ENCODE assay signal across 16 cellular contexts in the genomic region with DNA sequence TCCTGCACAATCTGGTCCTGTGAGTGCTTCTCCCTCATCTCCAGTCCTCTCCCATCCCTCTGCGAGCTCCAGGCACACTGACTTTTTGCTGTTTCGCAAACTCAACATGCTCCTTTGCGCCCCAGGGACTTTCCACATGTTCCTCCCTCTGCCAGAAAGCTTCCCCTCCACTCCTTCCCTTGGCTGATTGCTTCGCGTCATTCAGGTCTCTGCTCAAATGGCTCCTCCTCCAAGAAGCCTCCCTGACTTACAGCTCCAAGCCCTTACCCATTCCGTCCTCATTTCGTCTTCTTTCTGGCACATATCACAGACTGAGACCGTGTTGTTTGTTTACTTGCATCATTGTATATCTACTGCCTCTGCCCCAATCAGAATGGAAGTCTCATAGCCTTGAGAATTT.
A peak's percentile ranks its signal among the peaks of the same experiment; 100 is the strongest.
DNase-seq lines count a peak whose midpoint lies in the region; ATAC-seq and TF ChIP-seq lines count a peak whose summit lies in the region.
"Had no signal": no experiment of that assay in that cellular context is flagged by ENCODE, and none has a peak within 500 bp of the region (broad histone marks: within the 10 kb centered on the region; RNA-seq: fewer than 3 reads in every experiment).

No MANE protein-coding gene starts in this region.

- no peak overlapping the region for H2BK120ac ChIP-seq in H9 (ENCODE audit: low read depth, low read length, poor library complexity, severe bottlenecking)

- peak; percentile 77 for DNase-seq in BE2C
- DNase-seq in GM23338 (ENCODE audit: low spot score): no peak
- peak; percentile 2 to 17 for DNase-seq in aorta
- DNase-seq in activated naive CD4-positive, alpha-beta T cell (lab: John Stamatoyannopoulos, UW): no peak
- DNase-seq in H9: no peak
- DNase-seq: 8988T; ACHN; CD8-positive, alpha-beta memory T cell; DND-41; GDM1; H7 had no signal

- H3K9me2 ChIP-seq in GM23338 (ENCODE audit: insufficient read depth): 0 out of 2 replicates have a peak, but pooled peaks cover 10% of the 10 kb centered on the region

- no peak overlapping the region for H2BK12ac ChIP-seq in H9 (ENCODE audit: insufficient read length, low read depth, low read length)

- H3K27ac ChIP-seq in GM23338 (ENCODE audit: low read depth): no peak overlapping the region
- H3K27ac ChIP-seq in aorta (ENCODE audit: low read depth in 1 of 2, low read length in 2 of 2): no peak overlapping the region
- H3K27ac ChIP-seq in H9 (ENCODE audit: insufficient read length, low read depth, low read length): no peak overlapping the region
- H3K27ac ChIP-seq: KMS-11 had no signal

- H3T11ph ChIP-seq in H9 (ENCODE audit: low read length): no peak overlapping the region

- no peak overlapping the region for H2BK15ac ChIP-seq in H9 (ENCODE audit: low read depth, low read length)

- H3K36me3 Mint-ChIP-seq in GM23338 (ENCODE audit: low read depth) (no peaks in the 10 kb centered on the region), nephron (ENCODE audit: low read depth) (no peaks in the 10 kb centered on the region), H9 (ENCODE audit: insufficient read depth in 1 of 3, low read depth in 3 of 3) (no peaks in the 10 kb centered on the region)
- H3K36me3 Mint-ChIP-seq: CD8-positive, alpha-beta memory T cell; IgD-negative memory B cell had no signal

- H3K23ac ChIP-seq in H9 (ENCODE audit: insufficient read length, low read depth, low read length): no peak overlapping the region

- H3K27me3 Mint-ChIP-seq in GM23338 (ENCODE audit: insufficient read depth, low read depth, poor library complexity): peaks cover 6% of the 10 kb centered on the region
- H3K27me3 Mint-ChIP-seq in nephron (ENCODE audit: low read depth): no peaks in the 10 kb centered on the region
- peaks cover 4% of the 10 kb centered on the region; the same call in 1 of the 2 replicates for H3K27me3 Mint-ChIP-seq in H9 (ENCODE audit: low read depth)

- TF ChIP-seq CTCF in BE2C (IDR thresholded peaks at IDR 0.05; ENCODE audit: low read depth, low read length) (no peak), GM23338 (conservative IDR thresholded peaks at IDR 0.05; ENCODE audit: low read depth in 2 of 2) (no peak), nephron (IDR thresholded peaks at IDR 0.05; ENCODE audit: unreplicated experiment in 3 of 3) (no peak), H9 (conservative IDR thresholded peaks at IDR 0.05) (no peak)

- H3K14ac ChIP-seq in H9 (ENCODE audit: insufficient read depth, low read length): no peak overlapping the region

- no peaks in the 10 kb centered on the region for H3K9me3 Mint-ChIP-seq in GM23338
- H3K9me3 Mint-ChIP-seq in nephron: no peaks in the 10 kb centered on the region
- no peaks in the 10 kb centered on the region for H3K9me3 Mint-ChIP-seq in H9

- H3K4me2 ChIP-seq in GM23338 (no peak overlapping the region), H9 (ENCODE audit: insufficient read depth, insufficient read length, low read length) (no peak overlapping the region)
- H3K4me2 ChIP-seq: KMS-11 had no signal

- no peak overlapping the region for H4K8ac ChIP-seq in H9 (replicated peaks; ENCODE audit: insufficient read length, low read depth, low read length)

- peaks cover 3% of the 10 kb centered on the region; the same call in 2 of the 3 replicates for H3K4me1 Mint-ChIP-seq in GM23338
- peaks cover 25% of the 10 kb centered on the region for H3K4me1 Mint-ChIP-seq in nephron
- H3K4me1 Mint-ChIP-seq in H9: peaks cover 9% of the 10 kb centered on the region in 2 experiments
- H3K4me1 Mint-ChIP-seq: CD8-positive, alpha-beta memory T cell; IgD-negative memory B cell had no signal

- H3K36me3 ChIP-seq in BE2C (no peaks in the 10 kb centered on the region), GM23338 (ENCODE audit: insufficient read depth) (no peaks in the 10 kb centered on the region), aorta (ENCODE audit: control insufficient read depth in 1 of 2, insufficient read depth in 2 of 2, low read length in 1 of 2) (no peaks in the 10 kb centered on the region)

- H3K4me3 ChIP-seq in BE2C (ENCODE audit: low read depth, low read length) (peak overlapping the region; percentile 44), GM23338 (no peak overlapping the region), aorta (ENCODE audit: low read length in 2 of 2) (no peak overlapping the region)

- H3K4me1 ChIP-seq in BE2C: peaks cover 27% of the 10 kb centered on the region
- no peaks in the 10 kb centered on the region for H3K4me1 ChIP-seq in GM23338 (ENCODE audit: insufficient read depth)
- no peaks in the 10 kb centered on the region for H3K4me1 ChIP-seq in aorta (ENCODE audit: control insufficient read depth in 1 of 2, insufficient read depth in 2 of 2, low read length in 2 of 2)
- no peaks in the 10 kb centered on the region for H3K4me1 ChIP-seq in H9 (ENCODE audit: insufficient read depth, low read length)
- H3K4me1 ChIP-seq: Caco-2 had no signal

- H3K4me3 Mint-ChIP-seq in GM23338 (no peak overlapping the region), nephron (no peak overlapping the region), H9 (no peak overlapping the region)
- H3K4me3 Mint-ChIP-seq: CD8-positive, alpha-beta memory T cell; IgD-negative memory B cell had no signal

- intact Hi-C loops in aorta (cut with DNase I): no loop called here

- no peak overlapping the region for H3K9ac ChIP-seq in H9 (ENCODE audit: extremely low read depth, insufficient read length, low read length)
- H3K9ac ChIP-seq: KMS-11 had no signal

- H3F3A ChIP-seq in GM23338 (replicated peaks; ENCODE audit: low read depth): no peaks in the 10 kb centered on the region

- no peak overlapping the region for H4K5ac ChIP-seq in H9 (ENCODE audit: insufficient read length, low read depth, low read length)

- no peak overlapping the region for H2AK5ac ChIP-seq in H9 (ENCODE audit: insufficient read length, low read length)

- H3K27me3 ChIP-seq in BE2C: no peaks in the 10 kb centered on the region
- H3K27me3 ChIP-seq in GM23338 (ENCODE audit: insufficient read depth): no peaks in the 10 kb centered on the region
- no peaks in the 10 kb centered on the region for H3K27me3 ChIP-seq in aorta (ENCODE audit: control insufficient read depth in 1 of 2, insufficient read depth in 2 of 2, low read length in 1 of 2)
- no peaks in the 10 kb centered on the region for H3K27me3 ChIP-seq in H9 (ENCODE audit: insufficient read depth, low read length)

- H3K9me3 ChIP-seq in BE2C (no peaks in the 10 kb centered on the region), aorta (ENCODE audit: control insufficient read depth, low read length) (no peaks in the 10 kb centered on the region), H9 (ENCODE audit: control insufficient read depth, low read depth, low read length) (no peaks in the 10 kb centered on the region)
- H3K9me3 ChIP-seq: Caco-2 had no signal

- H4K20me1 ChIP-seq in GM23338 (replicated peaks; ENCODE audit: insufficient read depth) (no peaks in the 10 kb centered on the region), H9 (ENCODE audit: control insufficient read depth, insufficient read depth, insufficient read length) (no peaks in the 10 kb centered on the region)

- ATAC-seq in GM23338 (no peak), aorta (ENCODE audit: low FRiP score) (no peak), GM18868 (IDR thresholded peaks at IDR 0.05; ENCODE audit: unreplicated experiment) (no peak)

- H2BK20ac ChIP-seq in H9 (ENCODE audit: low read depth, low read length, poor library complexity, severe bottlenecking): no peak overlapping the region

- no peak overlapping the region for H4K91ac ChIP-seq in H9 (ENCODE audit: insufficient read length, low read depth, low read length)

- H2AFZ ChIP-seq in GM23338: peak overlapping the region; percentile 52; the same call in 1 of the 2 replicates
- no peak overlapping the region for H2AFZ ChIP-seq in H9 (ENCODE audit: low read length)

- no peaks in the 10 kb centered on the region for H3K79me2 ChIP-seq in GM23338 (replicated peaks; ENCODE audit: insufficient read depth)
- H3K79me2 ChIP-seq in H9 (ENCODE audit: insufficient read depth, low read length): no peaks in the 10 kb centered on the region

- H2BK5ac ChIP-seq in H9 (ENCODE audit: insufficient read length, low read length): no peak overlapping the region

- H3K23me2 ChIP-seq in H9 (ENCODE audit: insufficient read length, low read depth, low read length, poor library complexity, severe bottlenecking): no peaks in the 10 kb centered on the region

- H3K4ac ChIP-seq in H9 (ENCODE audit: low read depth, low read length): no peak overlapping the region

- H3K56ac ChIP-seq in H9 (ENCODE audit: insufficient read length, low read depth, low read length): no peak overlapping the region

- H3K79me1 ChIP-seq in H9 (ENCODE audit: insufficient read depth, low read depth, low read length, poor library complexity, severe bottlenecking): no peaks in the 10 kb centered on the region

- H3K27ac Mint-ChIP-seq in GM23338 (no peak overlapping the region), nephron (peak overlapping the region; percentile 56 to 70 (median 67)), H9 (0 out of 7 replicates have a peak overlapping the region, but pooled peaks of 1 of the 3 experiments have one; percentile 58)
- H3K27ac Mint-ChIP-seq: CD8-positive, alpha-beta memory T cell had no signal

- no peak overlapping the region for H3K18ac ChIP-seq in H9 (ENCODE audit: insufficient read length, low read depth, low read length)

- WGBS in aorta, 2 donors: 65 to 76% methylated on average over 8 of the region's 8 CpGs
- no CpG with 5 or more reads among the region's 8 CpGs for WGBS in H9 (ENCODE audit: extremely low coverage, insufficient read length, low lambda C conversion rate)

Comparison
In these comparisons a context has a peak if more than half of its experiments do, and no peak if none do; other contexts are left out.
1. DNase-seq: peak in BE2C (single experiment) and aorta (2 of 2); none in GM23338 (single experiment), activated naive CD4-positive, alpha-beta T cell (0 of 4) and H9 (single experiment).